Comparison of ENCODE assay signal across 14 cellular contexts in the genomic region with DNA sequence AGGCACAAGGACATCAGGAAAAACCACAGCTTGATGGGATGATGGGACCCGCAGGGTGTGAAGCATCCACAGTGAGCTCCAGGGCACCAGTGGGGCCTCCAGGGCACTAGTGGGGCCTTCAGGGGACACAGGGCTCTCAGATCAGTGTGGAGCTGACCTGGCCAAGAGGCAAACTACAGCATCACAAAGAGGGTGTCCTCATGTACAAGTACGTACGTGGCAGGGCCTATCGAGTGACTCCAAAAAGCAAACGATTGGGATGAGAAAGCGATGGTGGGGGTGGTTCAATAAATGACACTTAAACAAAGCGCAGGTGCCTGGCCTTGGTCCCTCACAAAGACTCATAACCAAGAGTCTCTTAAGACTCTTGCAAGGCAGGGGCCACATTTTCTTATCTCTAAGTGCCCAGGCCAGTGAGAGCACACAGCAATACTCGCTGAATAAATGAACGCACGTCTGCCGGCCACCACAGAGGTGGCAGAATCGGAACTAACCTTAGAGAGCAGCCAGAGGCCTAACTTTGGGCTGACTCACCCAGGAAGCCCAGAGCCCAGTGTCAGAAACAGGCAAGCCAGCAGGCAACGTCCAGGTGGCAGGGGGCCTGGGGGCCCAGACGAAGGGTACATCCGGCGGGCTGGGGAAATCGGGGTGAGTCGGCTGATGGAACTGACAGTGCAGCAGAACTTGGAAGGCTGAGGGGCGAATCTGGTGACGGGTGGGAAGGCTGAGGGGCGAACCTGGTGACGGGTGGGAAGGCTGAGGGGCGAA.
"Had no signal": no experiment of that assay in that cellular context is flagged by ENCODE, and none has a peak within 500 bp of the region (broad histone marks: within the 10 kb centered on the region; RNA-seq: fewer than 3 reads in every experiment).

No MANE protein-coding gene starts in this region.

- H3K36me3 Mint-ChIP-seq: brain had no signal

- H3K27me3 ChIP-seq: adrenal gland, foreskin keratinocyte, stomach, vagina had no signal

- DNase-seq: activated CD4-positive, alpha-beta memory T cell treated with anti-CD3 and anti-CD28 coated beads, Interleukin-2, amount 10 ng/mL, durations not matched to agents 7 days and 5 days; activated CD4-positive, CD25-positive, alpha-beta regulatory T cell treated with anti-CD3 and anti-CD28 coated beads, Interleukin-2, amount 50 U/mL, for 72 hours; activated CD8-positive, alpha-beta memory T cell treated with anti-CD3 and anti-CD28 coated beads, Interleukin-2, amount 50 U/mL, for 4 hours; activated naive CD4-positive, alpha-beta T cell treated with anti-CD3 and anti-CD28 coated beads for 36 hours; adrenal gland; cerebellar nuclear complex; foreskin keratinocyte; left lung; mesenchymal stem cell; small intestine; stomach; tibial artery had no signal

- H3K27ac ChIP-seq: adrenal gland, foreskin keratinocyte, left lung, stomach, tibial artery, vagina had no signal

- H3K36me3 ChIP-seq: adrenal gland, left lung, stomach, tibial artery, vagina had no signal

- H3K4me3 ChIP-seq: adrenal gland, left lung, stomach, tibial artery, vagina had no signal

- H3K4me1 ChIP-seq: adrenal gland, foreskin keratinocyte, left lung, tibial artery, vagina had no signal

- H3K9me3 ChIP-seq: adrenal gland, left lung, stomach, tibial artery, vagina had no signal

- H3K27ac Mint-ChIP-seq: activated CD4-positive, alpha-beta memory T cell treated with anti-CD3 and anti-CD28 coated beads, Interleukin-2, amount 10 ng/mL, durations not matched to agents 7 days and 5 days; activated naive CD4-positive, alpha-beta T cell treated with anti-CD3 and anti-CD28 coated beads for 36 hours had no signal

- H3K4me3 Mint-ChIP-seq: activated CD4-positive, alpha-beta memory T cell treated with anti-CD3 and anti-CD28 coated beads, Interleukin-2, amount 10 ng/mL, durations not matched to agents 7 days and 5 days; activated naive CD4-positive, alpha-beta T cell treated with anti-CD3 and anti-CD28 coated beads for 36 hours had no signal

- ATAC-seq: foreskin keratinocyte, left lung had no signal

- H3K9me3 Mint-ChIP-seq: activated CD4-positive, alpha-beta memory T cell treated with anti-CD3 and anti-CD28 coated beads, Interleukin-2, amount 10 ng/mL, durations not matched to agents 7 days and 5 days; activated naive CD4-positive, alpha-beta T cell treated with anti-CD3 and anti-CD28 coated beads for 36 hours had no signal
